Comparison of ENCODE assay signal across 13 cellular contexts in the genomic region with DNA sequence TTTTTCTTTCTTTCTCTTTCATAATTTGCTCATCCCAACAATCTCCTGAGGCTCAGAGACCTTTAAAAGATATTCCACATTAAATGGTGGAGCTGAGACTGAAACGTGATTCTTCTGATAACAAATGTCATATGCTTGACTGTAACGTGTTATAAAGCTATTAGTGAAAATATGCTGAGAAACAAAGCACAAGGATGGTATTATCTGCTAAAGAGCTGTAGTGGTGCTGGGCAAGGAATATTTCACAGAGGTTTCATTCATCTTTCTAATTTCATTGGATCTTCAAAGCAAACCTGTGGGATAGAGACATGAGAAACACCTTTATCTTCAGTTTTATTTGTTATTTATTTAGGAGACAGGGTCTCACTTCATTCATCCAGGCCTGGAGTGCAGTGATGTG.
A peak's percentile ranks its signal among the peaks of the same experiment; 100 is the strongest.
DNase-seq lines count a peak whose midpoint lies in the region; ATAC-seq and TF ChIP-seq lines count a peak whose summit lies in the region.
"Had no signal": no experiment of that assay in that cellular context is flagged by ENCODE, and none has a peak within 500 bp of the region (broad histone marks: within the 10 kb centered on the region; RNA-seq: fewer than 3 reads in every experiment).

No MANE protein-coding gene starts in this region.

- no peak for ATAC-seq in effector memory CD8-positive, alpha-beta T cell (replicated peaks)

- WGBS in mammary epithelial cell (ENCODE audit: low coverage, missing lambda C conversion rate) = 65% methylated on average over 2 of the region's 2 CpGs
- WGBS in SK-N-SH (ENCODE audit: low lambda C conversion rate) = 50% methylated on average over 2 of the region's 2 CpGs

- H3K4me2 ChIP-seq in mammary epithelial cell (ENCODE audit: insufficient read depth, low read depth, low read length) (no peak overlapping the region), fibroblast of lung (ENCODE audit: extremely low read depth, insufficient read depth, low read length) (no peak overlapping the region), SK-N-SH (no peak overlapping the region)
- H3K4me2 ChIP-seq: BLaER1 treated with 17β-estradiol and CSF1 and Interleukin-3, amounts not matched to agents 10 nM and 100 nM had no signal

- H3K9me3 Mint-ChIP-seq in MCF 10A (ENCODE audit: unreplicated experiment) = no peaks in the 10 kb centered on the region
- H3K9me3 Mint-ChIP-seq in effector memory CD8-positive, alpha-beta T cell = peaks cover 0 to 5% of the 10 kb centered on the region in 2 donors

- POLR2A ChIA-PET in MCF 10A (lab: Yijun Ruan, JAX) = no interaction called here
- POLR2A ChIA-PET in SK-N-SH (lab: Yijun Ruan, JAX) = no interaction called here

- no peaks in the 10 kb centered on the region for H3K79me2 ChIP-seq in mammary epithelial cell (ENCODE audit: insufficient read depth, low read length)
- no peaks in the 10 kb centered on the region for H3K79me2 ChIP-seq in fibroblast of lung (ENCODE audit: control insufficient read depth, insufficient read depth, low read length)
- no peaks in the 10 kb centered on the region for H3K79me2 ChIP-seq in SK-N-SH (ENCODE audit: insufficient read depth)

- no peak for TF ChIP-seq RAD21 in SK-N-SH (IDR thresholded peaks at IDR 0.05; ENCODE audit: low read length)

- no peaks in the 10 kb centered on the region for H3K9me2 ChIP-seq in SK-N-SH

- H2AFZ ChIP-seq in mammary epithelial cell (ENCODE audit: low read depth, low read length) (no peak overlapping the region), fibroblast of lung (ENCODE audit: low read length) (no peak overlapping the region), SK-N-SH (ENCODE audit: low read depth) (no peak overlapping the region)

- TF ChIP-seq CTCF in MCF 10A (IDR thresholded peaks at IDR 0.05; ENCODE audit: unreplicated experiment) (no peak), mammary epithelial cell (conservative IDR thresholded peaks at IDR 0.05 in 1 of 2, IDR thresholded peaks at IDR 0.05 in 1 of 2; ENCODE audit: extremely low read depth in 1 of 2, insufficient read depth in 1 of 2, low read depth in 1 of 2, low read length in 2 of 2) (no peak), fibroblast of lung (conservative IDR thresholded peaks at IDR 0.05 in 1 of 2, IDR thresholded peaks at IDR 0.05 in 1 of 2; ENCODE audit: low read depth in 1 of 2, low read length in 2 of 2) (no peak), SK-N-SH (IDR thresholded peaks at IDR 0.05) (no peak)

- H3K9ac ChIP-seq in mammary epithelial cell (ENCODE audit: insufficient read depth, low read length) = no peak overlapping the region
- no peak overlapping the region for H3K9ac ChIP-seq in fibroblast of lung (ENCODE audit: insufficient read depth, low read length)
- H3K9ac ChIP-seq in SK-N-SH = no peak overlapping the region
- H3K9ac ChIP-seq: BLaER1 treated with 17β-estradiol and CSF1 and Interleukin-3, amounts not matched to agents 10 nM and 100 nM had no signal

- peaks cover 4% of the 10 kb centered on the region for H3F3A ChIP-seq in SK-N-SH (replicated peaks; ENCODE audit: insufficient read depth)

- no peaks in the 10 kb centered on the region for H4K20me1 ChIP-seq in mammary epithelial cell (ENCODE audit: insufficient read depth, low read length)
- H4K20me1 ChIP-seq in fibroblast of lung (ENCODE audit: control insufficient read depth, extremely low read depth, insufficient read depth, low read length) = no peaks in the 10 kb centered on the region
- H4K20me1 ChIP-seq in SK-N-SH (ENCODE audit: insufficient read depth) = no peaks in the 10 kb centered on the region
- H4K20me1 ChIP-seq: BLaER1 treated with 17β-estradiol and CSF1 and Interleukin-3, amounts not matched to agents 10 nM and 100 nM had no signal

- H3K4me1 Mint-ChIP-seq in MCF 10A (ENCODE audit: insufficient read depth, unreplicated experiment) = peaks cover 27% of the 10 kb centered on the region
- no peaks in the 10 kb centered on the region for H3K4me1 Mint-ChIP-seq in effector memory CD8-positive, alpha-beta T cell (ENCODE audit: low read depth in 2 of 2)
- H3K4me1 Mint-ChIP-seq: CD4-positive, CD25-positive, alpha-beta regulatory T cell had no signal

- H3K36me3 Mint-ChIP-seq in MCF 10A (ENCODE audit: insufficient read depth, unreplicated experiment) = peaks cover 5% of the 10 kb centered on the region
- no peaks in the 10 kb centered on the region for H3K36me3 Mint-ChIP-seq in effector memory CD8-positive, alpha-beta T cell (ENCODE audit: insufficient read depth)
- H3K36me3 Mint-ChIP-seq: CD4-positive, CD25-positive, alpha-beta regulatory T cell had no signal

- H3K4me3 ChIP-seq in mammary epithelial cell (replicated peaks in 1 of 3; ENCODE audit: insufficient read depth in 1 of 3, low read depth in 2 of 3, low read length in 3 of 3) (no peak overlapping the region), fibroblast of lung (replicated peaks in 1 of 4; ENCODE audit: control extremely low read depth in 1 of 4, insufficient read depth in 1 of 4, low read depth in 3 of 4, low read length in 4 of 4) (no peak overlapping the region), SK-N-SH (ENCODE audit: low read depth in 2 of 2, low read length in 1 of 2) (no peak overlapping the region)
- H3K4me3 ChIP-seq: BLaER1 treated with 17β-estradiol and CSF1 and Interleukin-3, amounts not matched to agents 10 nM and 100 nM had no signal

- no peaks in the 10 kb centered on the region for H3K36me3 ChIP-seq in mammary epithelial cell (ENCODE audit: insufficient read depth, low read length)
- no peaks in the 10 kb centered on the region for H3K36me3 ChIP-seq in fibroblast of lung (ENCODE audit: control insufficient read depth, insufficient read depth, low read length)
- no peaks in the 10 kb centered on the region for H3K36me3 ChIP-seq in SK-N-SH (replicated peaks in 1 of 2; ENCODE audit: control insufficient read depth in 1 of 2, insufficient read depth in 2 of 2, low read length in 1 of 2)
- H3K36me3 ChIP-seq: BLaER1 treated with 17β-estradiol and CSF1 and Interleukin-3, amounts not matched to agents 10 nM and 100 nM had no signal

- TF ChIP-seq EP300 in SK-N-SH (IDR thresholded peaks at IDR 0.05; ENCODE audit: borderline replicate concordance in 1 of 2, low read depth in 1 of 2, low read length in 1 of 2) = no peak

- no peaks in the 10 kb centered on the region for H3K9me3 ChIP-seq in mammary epithelial cell (replicated peaks; ENCODE audit: insufficient read depth, low read length)
- no peaks in the 10 kb centered on the region for H3K9me3 ChIP-seq in fibroblast of lung (ENCODE audit: control insufficient read depth, insufficient read depth, low read depth, low read length)
- no peaks in the 10 kb centered on the region for H3K9me3 ChIP-seq in SK-N-SH

- dilution Hi-C loops in mammary epithelial cell (cut with HindIII; ENCODE audit: low sequenced_read_pairs) = loop anchor here (25.0 kb wide), 1 partner anchor 468 kb away; no protein-coding TSS in a partner anchor

- DNase-seq in MCF 10A (ENCODE audit: unreplicated experiment) (no peak), mammary epithelial cell (no peak), RPMI7951 (ENCODE audit: low read depth) (peak; percentile 9), fibroblast of lung (ENCODE audit: low read depth in 2 of 2) (no peak), hepatic stellate cell (ENCODE audit: low spot score) (no peak), SK-N-SH (no peak), AG20443 (ENCODE audit: low spot score) (no peak)
- no peak for DNase-seq in effector memory CD8-positive, alpha-beta T cell
- DNase-seq: Calu3; CD4-positive, CD25-positive, alpha-beta regulatory T cell had no signal

- H3K4me1 ChIP-seq in mammary epithelial cell (ENCODE audit: insufficient read depth, low read length) (peaks cover 16% of the 10 kb centered on the region), fibroblast of lung (ENCODE audit: control insufficient read depth, extremely low read depth, insufficient read depth, low read length) (peaks cover 20% of the 10 kb centered on the region), SK-N-SH (ENCODE audit: control insufficient read depth in 1 of 2, insufficient read depth in 2 of 2, low read depth in 1 of 2, low read length in 1 of 2) (peaks cover 0 to 10% of the 10 kb centered on the region in 2 experiments; a peak in 1 of 4 replicates)

- H3K27ac ChIP-seq in mammary epithelial cell (ENCODE audit: insufficient read depth, low read depth, low read length) (no peak overlapping the region), fibroblast of lung (ENCODE audit: insufficient read depth, low read length) (peak overlapping the region; percentile 22), SK-N-SH (ENCODE audit: low read depth in 2 of 2, low read length in 1 of 2) (no peak overlapping the region)
- H3K27ac ChIP-seq: 22Rv1; BLaER1 treated with 17β-estradiol and CSF1 and Interleukin-3, amounts not matched to agents 10 nM and 100 nM; HL-60 had no signal

- H3K4me3 Mint-ChIP-seq in MCF 10A (ENCODE audit: unreplicated experiment) = no peak overlapping the region
- H3K4me3 Mint-ChIP-seq in effector memory CD8-positive, alpha-beta T cell = no peak overlapping the region
- H3K4me3 Mint-ChIP-seq: CD4-positive, CD25-positive, alpha-beta regulatory T cell had no signal

- CTCF ChIA-PET in MCF 10A (lab: Yijun Ruan, JAX) = interaction anchor here (0.8 to 1.6 kb wide), 2 partner anchors 29 to 210 kb away, joined by 3 to 6 read pairs; no protein-coding TSS in a partner anchor
- CTCF ChIA-PET in mammary epithelial cell (lab: Charles Lee; ENCODE audit: low non-redundant PET) = interaction anchor here (0.6 kb wide), 1 partner anchor 214 kb away, joined by 3 read pairs; no protein-coding TSS in a partner anchor
- CTCF ChIA-PET in SK-N-SH (lab: Yijun Ruan, JAX) = interaction anchor here (0.6 to 5.4 kb wide), 3 partner anchors 13 to 213 kb away, joined by 4 to 28 read pairs (median 5); no protein-coding TSS in a partner anchor

- no TSS peak for BruUV-seq in MCF 10A (replicated peaks; lab: Mats Ljungman, UMichigan)
- no TSS peak for BruUV-seq in mammary epithelial cell (replicated peaks; lab: Mats Ljungman, UMichigan)

- peak overlapping the region; percentile 11 for H3K27ac Mint-ChIP-seq in MCF 10A (ENCODE audit: low read depth, unreplicated experiment)
- no peak overlapping the region for H3K27ac Mint-ChIP-seq in effector memory CD8-positive, alpha-beta T cell

- in situ Hi-C loops in mammary epithelial cell (cut with MboI; ENCODE audit: low sequenced_read_pairs in 2 of 2) = loop anchor here (25.0 kb wide), 1 partner anchor 468 kb away; no protein-coding TSS in a partner anchor

- H3K27me3 Mint-ChIP-seq in MCF 10A (ENCODE audit: insufficient read depth, unreplicated experiment) = no peaks in the 10 kb centered on the region
- H3K27me3 Mint-ChIP-seq in effector memory CD8-positive, alpha-beta T cell = no peaks in the 10 kb centered on the region
- H3K27me3 Mint-ChIP-seq: CD4-positive, CD25-positive, alpha-beta regulatory T cell had no signal

- intact Hi-C loops in MCF 10A (cut with micrococcal nuclease) = no loop called here
- intact Hi-C loops in mammary epithelial cell (cut with micrococcal nuclease) = loop anchor here (5.0 kb wide), 1 partner anchor 98 kb away; the partner anchor contains the start of gene WLS

- H3K27me3 ChIP-seq in mammary epithelial cell (ENCODE audit: insufficient read depth, low read length) = peaks cover 2% of the 10 kb centered on the region
- no peaks in the 10 kb centered on the region for H3K27me3 ChIP-seq in fibroblast of lung (ENCODE audit: control insufficient read depth, insufficient read depth, low read length)
- H3K27me3 ChIP-seq in SK-N-SH (ENCODE audit: insufficient read depth) = no peaks in the 10 kb centered on the region
- H3K27me3 ChIP-seq: BLaER1 treated with 17β-estradiol and CSF1 and Interleukin-3, amounts not matched to agents 10 nM and 100 nM had no signal
